In the genomic region with DNA sequence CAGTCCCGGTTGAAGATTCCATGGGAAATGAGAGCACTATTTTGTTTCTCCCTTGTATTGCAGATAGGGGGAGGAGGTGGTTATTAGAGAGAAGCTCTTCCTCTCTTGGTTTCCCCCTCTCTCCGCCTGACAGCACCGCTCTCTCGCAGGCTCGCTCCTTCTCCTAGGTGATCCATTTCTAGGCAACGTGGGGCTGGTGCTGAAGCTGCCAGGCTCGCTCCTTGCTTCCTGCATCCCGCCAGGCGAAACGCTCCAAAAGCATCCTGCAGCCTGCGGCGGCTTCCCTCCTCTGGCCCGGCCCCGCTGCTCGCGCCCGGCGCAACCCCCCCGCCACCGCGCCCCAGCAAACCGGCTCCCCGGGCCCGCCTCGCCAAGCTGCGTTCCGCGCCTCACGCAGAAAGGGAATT, we compare ENCODE assay signal across 8 cellular contexts.
DNase-seq lines count a peak whose midpoint lies in the region; ATAC-seq lines count a peak whose summit lies in the region.

Gene GRID2 (plus strand): TSS at position 346 of the 407 bp plus-strand sequence.

- ATAC-seq in HG03095 (IDR thresholded peaks at IDR 0.05; ENCODE audit: unreplicated experiment) (no peak), HG03139 (IDR thresholded peaks at IDR 0.05; ENCODE audit: unreplicated experiment) (no peak)

- H3K4me1 ChIP-seq in ES-I3 (ENCODE audit: insufficient read depth, low read length) = peaks cover 24% of the 10 kb centered on the region

- H3K36me3 ChIP-seq in ES-I3 (ENCODE audit: insufficient read depth, low read length) = no peaks in the 10 kb centered on the region

- peak; percentile 10 for DNase-seq in NCI-H774 (lab: John Stamatoyannopoulos, UW)
- peak; percentile 54 for DNase-seq in glomerular visceral epithelial cell (ENCODE audit: extremely low spot score)
- peak; percentile 79 for DNase-seq in pons (ENCODE audit: low spot score)
- no peak for DNase-seq in MV-4-11 (lab: John Stamatoyannopoulos, UW)
- no peak for DNase-seq in NK-92 (lab: John Stamatoyannopoulos, UW; ENCODE audit: unreplicated experiment)

- no peaks in the 10 kb centered on the region for H3K9me3 ChIP-seq in ES-I3 (ENCODE audit: control insufficient read depth, insufficient read depth, low read length)

- H3K9ac ChIP-seq in ES-I3 (ENCODE audit: low read depth, low read length) = peak within 1 kb of the TSS; percentile 92

Comparison
In these comparisons a context has a peak if more than half of its experiments do, and no peak if none do; other contexts are left out.
1. DNase-seq: peak in NCI-H774 (single experiment), glomerular visceral epithelial cell (single experiment) and pons (single experiment); none in MV-4-11 (single experiment) and NK-92 (single experiment).